31 cellular contexts compared by ENCODE assay signal in the genomic region with DNA sequence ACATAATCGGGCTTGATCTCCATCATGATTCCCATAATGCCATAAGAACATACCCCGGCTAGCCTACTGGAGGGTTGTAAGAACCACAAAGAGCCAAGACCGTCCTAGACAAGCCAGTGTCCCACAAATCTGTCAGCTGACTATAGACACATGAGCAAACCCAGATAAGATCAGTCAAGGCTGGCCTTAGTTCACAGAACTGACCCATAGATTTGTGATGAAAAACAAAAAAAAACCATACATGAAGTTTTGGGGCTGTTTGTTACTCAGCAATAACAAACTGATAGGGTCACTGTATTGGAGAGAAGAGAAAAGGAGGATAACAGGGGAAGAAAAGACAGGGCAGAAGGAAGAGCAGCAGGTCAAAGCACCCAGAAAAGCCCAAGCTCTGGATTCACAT.
DNase-seq lines count a peak whose midpoint lies in the region; ATAC-seq, FAIRE-seq and TF ChIP-seq lines count a peak whose summit lies in the region.
"Had no signal": no experiment of that assay in that cellular context is flagged by ENCODE, and none has a peak within 500 bp of the region (broad histone marks: within the 10 kb centered on the region; RNA-seq: fewer than 3 reads in every experiment).

No MANE protein-coding gene starts in this region.

- in situ Hi-C loops in HepG2 (cut with HindIII; ENCODE audit: extremely low pct_ligation_motif_present, low pct_unique_long_range_greater_than_20kb) = no loop called here

- no peaks in the 10 kb centered on the region for H3K36me3 ChIP-seq in HepG2 (replicated peaks in 1 of 2; ENCODE audit: control insufficient read depth in 1 of 2, insufficient read depth in 2 of 2, low read length in 2 of 2)
- H3K36me3 ChIP-seq in right lobe of liver = no peaks in the 10 kb centered on the region
- no peaks in the 10 kb centered on the region for H3K36me3 ChIP-seq in HEK293 (ENCODE audit: control insufficient read depth in 2 of 2, insufficient read depth in 1 of 2, low read length in 2 of 2)
- H3K36me3 ChIP-seq: BE2C; BLaER1; BLaER1 treated with 17β-estradiol and CSF1 and Interleukin-3, amounts not matched to agents 10 nM and 100 nM had no signal

- no peak overlapping the region for H3K4me2 ChIP-seq in HepG2 (ENCODE audit: low read depth, low read length)
- H3K4me2 ChIP-seq: A549; BLaER1; BLaER1 treated with 17β-estradiol and CSF1 and Interleukin-3, amounts not matched to agents 10 nM and 100 nM had no signal

- H3K4me1 ChIP-seq in HepG2 (ENCODE audit: insufficient read depth, low read length) (peaks cover 9% of the 10 kb centered on the region; the same call in 1 of the 2 replicates), right lobe of liver (peaks cover 0 to 21% (median 8%) of the 10 kb centered on the region in 4 donors), HEK293 (ENCODE audit: control insufficient read depth, insufficient read depth, low read length) (peaks cover 7% of the 10 kb centered on the region)
- H3K4me1 ChIP-seq: BLaER1 had no signal

- ATAC-seq in HepG2 (no peak), right lobe of liver (no peak)
- ATAC-seq: A549; CD8-positive, alpha-beta T cell had no signal

- no peaks in the 10 kb centered on the region for H3K9me3 ChIP-seq in HepG2 (ENCODE audit: low read length)
- no peaks in the 10 kb centered on the region for H3K9me3 ChIP-seq in right lobe of liver
- no peaks in the 10 kb centered on the region; the same call in 1 of the 2 replicates for H3K9me3 ChIP-seq in HEK293 (ENCODE audit: control insufficient read depth, insufficient read depth, low read depth, low read length)
- H3K9me3 ChIP-seq: BE2C, BLaER1 had no signal

- CTCF ChIA-PET in HepG2 (lab: Yijun Ruan, JAX; ENCODE audit: low intra/inter-chr PET ratio, low total read pairs) (no interaction called here), HEK293 (lab: Yijun Ruan, JAX) (interaction anchor here (0.6 to 0.7 kb wide), 2 partner anchors 220 to 706 kb away, joined by 4 to 5 read pairs; no protein-coding TSS in a partner anchor)

- intact Hi-C loops in HepG2 (cut with micrococcal nuclease; ENCODE audit: unreplicated experiment) = no loop called here
- intact Hi-C loops in right lobe of liver (cut with DNase I) = no loop called here

- TF ChIP-seq POLR2A in HepG2 (IDR thresholded peaks at IDR 0.05; ENCODE audit: insufficient read depth in 1 of 2, low read depth in 2 of 2, low read length in 2 of 2) (no peak), right lobe of liver (IDR thresholded peaks at IDR 0.05) (no peak)

- no peak overlapping the region for H2AFZ ChIP-seq in HepG2 (ENCODE audit: low read length)

- H3K79me2 ChIP-seq in HepG2 (ENCODE audit: insufficient read depth, low read length) = no peaks in the 10 kb centered on the region

- no peak for FAIRE-seq in HepG2 (lab: Jason Lieb, UNC)
- FAIRE-seq: A204.1, A549, D721Med had no signal

- BruUV-seq in HepG2 (replicated peaks; lab: Mats Ljungman, UMichigan) = no TSS peak

- no peak for TF ChIP-seq RAD21 in HepG2 (CRISPR knock-in tag; IDR thresholded peaks at IDR 0.05)

- H4K20me1 ChIP-seq in HepG2 (ENCODE audit: insufficient read depth, low read length) = no peaks in the 10 kb centered on the region
- H4K20me1 ChIP-seq: BLaER1; BLaER1 treated with 17β-estradiol and CSF1 and Interleukin-3, amounts not matched to agents 10 nM and 100 nM had no signal

- WGBS in HepG2 (ENCODE audit: low lambda C conversion rate) = 22% methylated on average over 3 of the region's 3 CpGs
- WGBS in right lobe of liver (ENCODE audit: insufficient coverage, low coverage, low lambda C conversion rate, missing lambda C conversion rate) = 93% methylated on average over 3 of the region's 3 CpGs

- H3K9ac ChIP-seq in HepG2 (ENCODE audit: insufficient read depth, low read depth, low read length) = no peak overlapping the region
- H3K9ac ChIP-seq: BLaER1; BLaER1 treated with 17β-estradiol and CSF1 and Interleukin-3, amounts not matched to agents 10 nM and 100 nM had no signal

- H3K27ac ChIP-seq in HepG2 (ENCODE audit: extremely low read length, insufficient read depth, low read length) = no peak overlapping the region
- no peak overlapping the region for H3K27ac ChIP-seq in right lobe of liver
- no peak overlapping the region for H3K27ac ChIP-seq in HEK293 (ENCODE audit: extremely low read depth, low read depth, low read length)
- H3K27ac ChIP-seq: 22Rv1; A549; BLaER1; BLaER1 treated with 17β-estradiol and CSF1 and Interleukin-3, amounts not matched to agents 10 nM and 100 nM; C4-2B had no signal

- no peaks in the 10 kb centered on the region for H3K27me3 ChIP-seq in HepG2 (ENCODE audit: control insufficient read depth in 1 of 2, insufficient read depth in 2 of 2, low read length in 2 of 2)
- H3K27me3 ChIP-seq in right lobe of liver = no peaks in the 10 kb centered on the region
- H3K27me3 ChIP-seq: BE2C; BLaER1; BLaER1 treated with 17β-estradiol and CSF1 and Interleukin-3, amounts not matched to agents 10 nM and 100 nM had no signal

- POLR2A ChIA-PET in HepG2 (lab: Yijun Ruan, JAX) = no interaction called here
- POLR2A ChIA-PET in HEK293 (lab: Yijun Ruan, JAX) = no interaction called here

- DNase-seq in HepG2 (ENCODE audit: low spot score) (no peak), right lobe of liver (no peak), NCI-H1105 (lab: John Stamatoyannopoulos, UW) (no peak)
- DNase-seq: 8988T; ACHN; AML-193; BE2C; C1 segment of cervical spinal cord; Caco-2; Calu3; CD4-positive, alpha-beta memory T cell; CD4-positive, alpha-beta T cell; CD4-positive, CD25-positive, alpha-beta regulatory T cell; CD8-positive, alpha-beta memory T cell; CD8-positive, alpha-beta T cell; COR-L47; DMS 273 treated with DMSO at 0.1 percent for 48 hours; DMS153; DMS53; DMS79; DMS79 treated with DMSO at 0.1 percent for 48 hours; DND-41; EL had no signal

- no peak overlapping the region for H3K4me3 ChIP-seq in HepG2 (replicated peaks in 1 of 3; ENCODE audit: insufficient read depth in 1 of 3, low read depth in 2 of 3, low read length in 3 of 3)
- no peak overlapping the region for H3K4me3 ChIP-seq in right lobe of liver
- no peak overlapping the region for H3K4me3 ChIP-seq in HEK293 (ENCODE audit: low read depth, low read length)
- H3K4me3 ChIP-seq: A549; BLaER1; BLaER1 treated with 17β-estradiol and CSF1 and Interleukin-3, amounts not matched to agents 10 nM and 100 nM had no signal

- TF ChIP-seq EP300 in HepG2 (IDR thresholded peaks at IDR 0.05; ENCODE audit: low read depth in 2 of 2, low read length in 2 of 2) = no peak
- TF ChIP-seq EP300 in HepG2 (CRISPR knock-in tag; IDR thresholded peaks at IDR 0.05; ENCODE audit: borderline replicate concordance) = no peak

- TF ChIP-seq CTCF in HepG2 (CRISPR knock-in tag; IDR thresholded peaks at IDR 0.05) (no peak), right lobe of liver (IDR thresholded peaks at IDR 0.05) (no peak), HEK293 (tag by site-specific recombination; IDR thresholded peaks at IDR 0.05) (no peak)

TF ChIP-seq in HepG2, 621 proteins besides CTCF, POLR2A, EP300 and RAD21:
- no peak for TF ChIP-seq GFI1 (CRISPR knock-in tag; IDR thresholded peaks at IDR 0.05; ENCODE audit: borderline replicate concordance)
- TF ChIP-seq RBAK (CRISPR knock-in tag; IDR thresholded peaks at IDR 0.05) = 0 out of 2 replicates have a peak, but pooled peaks have one; percentile 46
- no peak for TF ChIP-seq ZNF282 (IDR thresholded peaks at IDR 0.05; ENCODE audit: partially characterized antibody)
- TF ChIP-seq ZSCAN30 (CRISPR knock-in tag; IDR thresholded peaks at IDR 0.05) = no peak

TF ChIP-seq in HEK293, 187 proteins besides CTCF, POLR2A, EP300 and RAD21 (continues in another document):
- no peak for TF ChIP-seq ZSCAN16 (tag by site-specific recombination; IDR thresholded peaks at IDR 0.05)
- no peak for TF ChIP-seq ELK4 (IDR thresholded peaks at IDR 0.05; ENCODE audit: borderline replicate concordance, low read depth, low read length)
- TF ChIP-seq GLIS1 (tag by site-specific recombination; IDR thresholded peaks at IDR 0.05) = no peak
- TF ChIP-seq ZNF391 (tag by site-specific recombination; IDR thresholded peaks at IDR 0.05; ENCODE audit: borderline replicate concordance, low read depth) = no peak
- TF ChIP-seq ZNF174 (tag by site-specific recombination; IDR thresholded peaks at IDR 0.05) = no peak
- 0 out of 2 replicates have a peak, but pooled peaks have one; percentile 52 for TF ChIP-seq RBAK (tag by site-specific recombination; IDR thresholded peaks at IDR 0.05)
- no peak for TF ChIP-seq ZNF140 (tag by site-specific recombination; IDR thresholded peaks at IDR 0.05)
- TF ChIP-seq ZNF549 (tag by site-specific recombination; IDR thresholded peaks at IDR 0.05) = no peak
- TF ChIP-seq ZBTB11 (tag by site-specific recombination; conservative IDR thresholded peaks at IDR 0.05; ENCODE audit: low read depth) = no peak

Comparison
In these comparisons a context has a peak if more than half of its experiments do, and no peak if none do; other contexts are left out.
1. Of the 63 proteins assayed by ChIP-seq in both HepG2 and HEK293: peak only in HepG2: none; only in HEK293: none; in both: RBAK; in neither: 62.